ENCODE assay signal across 9 cellular contexts in the genomic region with DNA sequence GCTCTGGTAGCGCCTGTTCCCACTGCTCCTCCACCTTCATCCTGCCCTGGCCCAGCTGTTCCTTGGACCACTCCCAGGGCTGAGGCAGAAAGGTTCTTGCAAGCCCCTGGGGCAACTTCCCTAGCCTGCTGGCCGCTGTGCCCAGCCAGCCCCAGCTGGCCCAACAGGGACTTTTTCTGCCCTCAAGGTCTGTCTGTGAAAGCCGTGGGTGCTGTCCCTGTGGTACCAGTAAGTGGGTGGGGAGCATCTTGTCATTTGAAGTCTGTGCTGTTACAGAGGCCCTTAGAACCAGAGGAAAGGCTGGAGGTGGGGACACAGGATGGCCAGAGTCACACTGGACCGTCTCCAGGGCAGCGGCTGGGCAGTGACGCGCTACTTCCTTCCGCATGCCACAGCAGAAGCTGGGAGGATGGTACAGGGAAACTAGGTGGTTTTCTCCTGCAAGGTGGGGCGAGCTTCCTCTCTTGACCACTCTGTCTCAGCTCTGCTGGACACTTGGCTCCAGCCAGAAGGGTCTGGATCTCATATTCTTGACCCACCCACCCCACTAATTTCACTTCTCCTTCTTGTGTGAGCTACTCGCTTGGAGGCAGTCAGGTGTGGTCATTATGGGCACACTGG.
DNase-seq lines count a peak whose midpoint lies in the region; TF ChIP-seq lines count a peak whose summit lies in the region.
"Had no signal": no experiment of that assay in that cellular context is flagged by ENCODE, and none has a peak within 500 bp of the region (broad histone marks: within the 10 kb centered on the region; RNA-seq: fewer than 3 reads in every experiment).

No MANE protein-coding gene starts in this region.

- H3K4me1 ChIP-seq in OCI-LY3 (ENCODE audit: low read length) (peaks cover 38% of the 10 kb centered on the region), neutrophil (ENCODE audit: control insufficient read depth in 1 of 2, insufficient read depth in 1 of 2, low read depth in 1 of 2, low read length in 1 of 2) (peaks cover 60 to 66% of the 10 kb centered on the region in 2 experiments), GM23248 (ENCODE audit: insufficient read depth) (no peaks in the 10 kb centered on the region)

- H3K36me3 ChIP-seq in OCI-LY3 (replicated peaks; ENCODE audit: low read depth, low read length) (peaks cover 50% of the 10 kb centered on the region), neutrophil (peaks cover 49% of the 10 kb centered on the region), GM23248 (ENCODE audit: low read depth) (no peaks in the 10 kb centered on the region)

- H3K79me2 ChIP-seq in OCI-LY3 (ENCODE audit: low read length): no peaks in the 10 kb centered on the region; the same call in 1 of the 2 replicates
- H3K79me2 ChIP-seq in GM23248 (ENCODE audit: insufficient read depth): no peaks in the 10 kb centered on the region

- H3K27ac ChIP-seq in OCI-LY3 (ENCODE audit: low read length) (no peak overlapping the region), neutrophil (peak overlapping the region; percentile 98), GM23248 (no peak overlapping the region)

- H3K27me3 ChIP-seq in OCI-LY3 (ENCODE audit: low read depth, low read length) (no peaks in the 10 kb centered on the region), neutrophil (no peaks in the 10 kb centered on the region), GM23248 (replicated peaks; ENCODE audit: insufficient read depth) (peaks cover 9% of the 10 kb centered on the region; the same call in 1 of the 2 replicates)

- H3K9ac ChIP-seq in OCI-LY3 (ENCODE audit: low read length): no peak overlapping the region
- H3K9ac ChIP-seq in GM23248: no peak overlapping the region

- no peak overlapping the region for H2AFZ ChIP-seq in OCI-LY3 (ENCODE audit: low read depth, low read length)
- no peak overlapping the region for H2AFZ ChIP-seq in GM23248

- whole genome bisulfite sequencing in GM23248 (ENCODE audit: low coverage in 1 of 2, low lambda C conversion rate in 2 of 2, missing lambda C conversion rate in 2 of 2), 2 experiments: 53 to 55% methylated on average over 10 of the region's 10 CpGs

- DNase-seq in Ammon's horn (ENCODE audit: low spot score) (peak; percentile 60), head of caudate nucleus (peak in 37 of 42 donors; percentile 7 to 69 (median 30)), NCI-H187 (lab: John Stamatoyannopoulos, UW) (no peak), islet precursor cell (no peak), GM23248 (no peak), NCI-H526 treated with DMSO at 0.1 percent for 48 hours (lab: John Stamatoyannopoulos, UW) (no peak)
- DNase-seq: activated effector memory CD4-positive, alpha-beta T cell treated with Interleukin-2 at 50 U/mL for 16 hours had no signal

- H3F3A ChIP-seq in GM23248 (ENCODE audit: insufficient read depth): no peaks in the 10 kb centered on the region

- intact Hi-C loops in head of caudate nucleus (cut with DNase I): no loop called here

- H3K4me2 ChIP-seq in OCI-LY3 (ENCODE audit: low read length): 0 out of 2 replicates have a peak overlapping the region, but pooled peaks have one; percentile 7
- H3K4me2 ChIP-seq in GM23248 (ENCODE audit: unreplicated experiment): no peak overlapping the region

- no peak for TF ChIP-seq CTCF in OCI-LY3 (IDR thresholded peaks at IDR 0.05; ENCODE audit: low read depth, low read length)
- TF ChIP-seq CTCF in neutrophil (IDR thresholded peaks at IDR 0.05): peak; percentile 34

- H3K9me3 ChIP-seq in OCI-LY3 (ENCODE audit: insufficient read depth, low read length) (no peaks in the 10 kb centered on the region), neutrophil (no peaks in the 10 kb centered on the region), GM23248 (ENCODE audit: low read depth) (no peaks in the 10 kb centered on the region)

- H3K4me3 ChIP-seq in OCI-LY3 (ENCODE audit: low read length) (no peak overlapping the region), neutrophil (ENCODE audit: low read depth in 1 of 2, low read length in 1 of 2) (peak overlapping the region; percentile 18 to 48), GM23248 (no peak overlapping the region)

- no peaks in the 10 kb centered on the region for H3K9me2 ChIP-seq in GM23248 (ENCODE audit: insufficient read depth)

- in situ Hi-C loops in GM23248 (cut with MboI): loop anchor here (10.0 kb wide), 1 partner anchor 502 kb away; no protein-coding TSS in a partner anchor

- H4K20me1 ChIP-seq in OCI-LY3 (ENCODE audit: insufficient read depth, low read length): peaks cover 51% of the 10 kb centered on the region
- no peaks in the 10 kb centered on the region for H4K20me1 ChIP-seq in GM23248 (ENCODE audit: insufficient read depth)

Comparison
In these comparisons a context has a peak if more than half of its experiments do, and no peak if none do; other contexts are left out.
1. DNase-seq: peak in Ammon's horn (single experiment) and head of caudate nucleus (37 of 42); none in NCI-H187 (0 of 2), islet precursor cell (single experiment), GM23248 (single experiment) and NCI-H526 treated with DMSO at 0.1 percent for 48 hours (single experiment).
2. H3K4me3 ChIP-seq: peak in neutrophil (2 of 2); none in OCI-LY3 (single experiment) and GM23248 (single experiment).